Comparison of ENCODE assay signal across 9 cellular contexts in the genomic region with DNA sequence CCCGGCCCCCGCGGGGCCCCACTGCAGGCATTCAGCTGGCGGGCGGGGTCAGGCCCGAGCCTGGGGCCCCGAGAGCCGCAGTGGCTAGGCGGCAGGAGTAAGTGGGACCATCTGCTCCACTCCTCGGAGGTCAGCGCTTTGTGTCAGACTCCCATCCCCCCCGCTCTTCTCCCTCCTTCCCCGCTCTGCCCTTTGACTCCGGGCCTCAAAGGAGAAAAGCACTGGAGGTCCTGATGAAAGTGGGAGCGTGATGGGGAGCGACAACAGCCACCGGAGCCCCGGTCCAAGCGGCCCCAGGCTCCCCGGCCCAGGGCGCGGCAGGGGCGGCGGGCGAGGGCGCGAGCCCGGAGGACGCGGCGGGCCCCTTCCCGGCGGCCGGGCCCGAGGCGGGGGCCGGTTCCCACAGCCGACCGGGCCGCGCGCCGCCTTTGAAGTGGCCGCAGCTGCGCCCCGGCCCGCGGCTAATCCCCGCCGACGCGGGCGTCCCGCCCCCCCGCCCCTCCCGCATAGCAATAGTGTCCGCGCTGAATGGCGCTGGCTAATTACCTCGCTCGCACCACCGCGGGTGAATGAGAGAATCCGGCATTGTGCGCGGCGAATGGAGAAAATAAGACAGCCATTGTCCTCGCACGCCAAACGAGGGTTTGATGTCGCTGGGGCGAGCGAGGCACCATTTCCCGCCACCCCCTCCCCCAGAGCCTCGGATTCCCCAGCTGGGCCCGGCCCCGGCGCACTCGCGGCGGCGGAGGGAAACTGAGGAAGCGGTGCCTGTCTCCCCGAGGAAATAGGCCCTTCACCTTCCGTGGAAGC. TPM values are rescaled to one million over a fixed set of nuclear protein-coding genes. Genes with fewer than 3 reads are reported as not detected.
DNase-seq lines count a peak whose midpoint lies in the region; ATAC-seq and TF ChIP-seq lines count a peak whose summit lies in the region.
"Had no signal": no experiment of that assay in that cellular context is flagged by ENCODE, and none has a peak within 500 bp of the region (broad histone marks: within the 10 kb centered on the region; RNA-seq: fewer than 3 reads in every experiment).

No MANE protein-coding gene starts in this region.

- no peak overlapping the region for H3K4me3 ChIP-seq in SK-N-SH (ENCODE audit: low read depth in 2 of 2, low read length in 1 of 2)
- peak overlapping the region; percentile 58 to 60 for H3K4me3 ChIP-seq in duodenal mucosa (ENCODE audit: low read depth in 1 of 2, low read length in 2 of 2)
- H3K4me3 ChIP-seq in mesendoderm (ENCODE audit: low read length), result peak overlapping the region; percentile 33
- peak overlapping the region in 2 of 3 donors; percentile 3 to 41 for H3K4me3 ChIP-seq in thyroid gland (replicated peaks in 1 of 3)

- no peaks in the 10 kb centered on the region for H4K20me1 ChIP-seq in SK-N-SH (ENCODE audit: insufficient read depth)

- no peaks in the 10 kb centered on the region for H3K9me3 Mint-ChIP-seq in endothelial cell (ENCODE audit: unreplicated experiment)

- H3K9me3 ChIP-seq in SK-N-SH (peaks cover 10% of the 10 kb centered on the region; the same call in 1 of the 2 replicates), duodenal mucosa (ENCODE audit: control insufficient read depth in 1 of 2, low read length in 2 of 2) (no peaks in the 10 kb centered on the region), thyroid gland (no peaks in the 10 kb centered on the region)

- peak overlapping the region; percentile 90 for H3K4ac ChIP-seq in mesendoderm (ENCODE audit: low read depth, low read length)

- H3K9me2 ChIP-seq in SK-N-SH, result no peaks in the 10 kb centered on the region

- peaks cover 42% of the 10 kb centered on the region for H3K4me1 Mint-ChIP-seq in endothelial cell (ENCODE audit: unreplicated experiment)

- DNase-seq in SK-N-SH (peak; percentile 73), mesendoderm (peak; percentile 65), thyroid gland (peak; percentile 18 to 25), NCI-H446 treated with DMSO at 0.1 percent for 48 hours (lab: John Stamatoyannopoulos, UW) (no peak), HPDE6-E6E7 (ENCODE audit: extremely low spot score) (no peak), endothelial cell (ENCODE audit: low spot score) (no peak)
- DNase-seq: DND-41 had no signal

- no peak for TF ChIP-seq POLR2A in thyroid gland (IDR thresholded peaks at IDR 0.05)

- H3F3A ChIP-seq in SK-N-SH (replicated peaks; ENCODE audit: insufficient read depth), result no peaks in the 10 kb centered on the region

- H3K27me3 ChIP-seq in SK-N-SH (ENCODE audit: insufficient read depth) (peaks cover 9% of the 10 kb centered on the region; the same call in 1 of the 2 replicates), duodenal mucosa (ENCODE audit: control insufficient read depth in 1 of 2, insufficient read depth in 2 of 2, low read length in 2 of 2) (peaks cover 27 to 30% of the 10 kb centered on the region in 2 donors), mesendoderm (ENCODE audit: insufficient read depth, low read length, poor library complexity) (no peaks in the 10 kb centered on the region), thyroid gland (no peaks in the 10 kb centered on the region)

- H3K18ac ChIP-seq in mesendoderm (ENCODE audit: low read length), result peak overlapping the region; percentile 85

- H3K27me3 Mint-ChIP-seq in endothelial cell (ENCODE audit: unreplicated experiment), result peaks cover 14% of the 10 kb centered on the region

- H3K36me3 ChIP-seq in SK-N-SH (replicated peaks in 1 of 2; ENCODE audit: control insufficient read depth in 1 of 2, insufficient read depth in 2 of 2, low read length in 1 of 2) (no peaks in the 10 kb centered on the region), duodenal mucosa (ENCODE audit: control insufficient read depth in 1 of 2, insufficient read depth in 2 of 2, low read length in 2 of 2) (no peaks in the 10 kb centered on the region), mesendoderm (ENCODE audit: control insufficient read depth, insufficient read depth, low read length) (no peaks in the 10 kb centered on the region), thyroid gland (no peaks in the 10 kb centered on the region)

- H2BK5ac ChIP-seq in mesendoderm (ENCODE audit: low read length), result no peak overlapping the region

- peak overlapping the region; percentile 14 for H2BK15ac ChIP-seq in mesendoderm (replicated peaks; ENCODE audit: low read depth)

- peaks cover 34% of the 10 kb centered on the region for H3K36me3 Mint-ChIP-seq in endothelial cell (ENCODE audit: low read depth, unreplicated experiment)

- ATAC-seq in SK-N-SH treated with all-trans-retinoic acid at 6 μM for 48 hours, result no peak

- H3K9ac ChIP-seq in SK-N-SH, result no peak overlapping the region
- no peak overlapping the region for H3K9ac ChIP-seq in duodenal mucosa (ENCODE audit: low read depth in 1 of 2, low read length in 2 of 2)
- H3K9ac ChIP-seq in mesendoderm (ENCODE audit: low read length), result peak overlapping the region; percentile 69

- no peak overlapping the region for H4K5ac ChIP-seq in mesendoderm (ENCODE audit: low read length)

- H4K8ac ChIP-seq in mesendoderm (ENCODE audit: low read depth, low read length), result peak overlapping the region; percentile 91

- H3K79me2 ChIP-seq in SK-N-SH (ENCODE audit: insufficient read depth), result no peaks in the 10 kb centered on the region
- peaks cover 3% of the 10 kb centered on the region for H3K79me2 ChIP-seq in mesendoderm (ENCODE audit: control insufficient read depth, insufficient read depth, low read length)

- H3K27ac Mint-ChIP-seq in endothelial cell (ENCODE audit: unreplicated experiment), result no peak overlapping the region

- 34% methylated on average over 7 of the region's 85 CpGs for WGBS in SK-N-SH (ENCODE audit: low lambda C conversion rate)
- WGBS in mesendoderm (ENCODE audit: extremely low coverage, insufficient coverage, low lambda C conversion rate), result no CpG with 5 or more reads among the region's 85 CpGs
- WGBS in thyroid gland, 2 donors, result 2 to 12% methylated on average over 14 to 46 of the region's 85 CpGs

- TF ChIP-seq RAD21 in SK-N-SH (IDR thresholded peaks at IDR 0.05; ENCODE audit: low read length), result no peak

- no peak overlapping the region for H2AFZ ChIP-seq in SK-N-SH (ENCODE audit: low read depth)

- no peak overlapping the region for H2AK5ac ChIP-seq in mesendoderm (ENCODE audit: low read length)

- H3K56ac ChIP-seq in mesendoderm (ENCODE audit: low read length), result peak overlapping the region; percentile 88

- CTCF ChIA-PET in SK-N-SH (lab: Yijun Ruan, JAX), result interaction anchor here (1.0 kb wide), 1 partner anchor 51 kb away, joined by 3 read pairs; the partner anchor contains the start of gene RNU5B-1

- TF ChIP-seq CTCF in SK-N-SH (IDR thresholded peaks at IDR 0.05), result no peak
- no peak for TF ChIP-seq CTCF in thyroid gland (IDR thresholded peaks at IDR 0.05)
- no peak for TF ChIP-seq CTCF in endothelial cell (IDR thresholded peaks at IDR 0.05; ENCODE audit: unreplicated experiment)

- no peak overlapping the region for H2BK120ac ChIP-seq in mesendoderm (ENCODE audit: low read depth, low read length)

- intact Hi-C loops in thyroid gland (cut with DNase I), result no loop called here

- no peak for TF ChIP-seq EP300 in SK-N-SH (IDR thresholded peaks at IDR 0.05; ENCODE audit: borderline replicate concordance in 1 of 2, low read depth in 1 of 2, low read length in 1 of 2)

- POLR2A ChIA-PET in SK-N-SH (lab: Yijun Ruan, JAX), result no interaction called here

- H3K27ac ChIP-seq in SK-N-SH (ENCODE audit: low read depth in 2 of 2, low read length in 1 of 2) (no peak overlapping the region), duodenal mucosa (ENCODE audit: low read depth, low read length) (no peak overlapping the region), mesendoderm (ENCODE audit: low read depth, low read length) (peak overlapping the region; percentile 68), thyroid gland (no peak overlapping the region)

- H3K4me1 ChIP-seq in SK-N-SH (ENCODE audit: control insufficient read depth in 1 of 2, insufficient read depth in 2 of 2, low read depth in 1 of 2, low read length in 1 of 2), result peaks cover 0 to 3% of the 10 kb centered on the region in 2 experiments; a peak in 1 of 4 replicates
- H3K4me1 ChIP-seq in duodenal mucosa (ENCODE audit: control insufficient read depth in 1 of 2, insufficient read depth in 2 of 2, low read length in 2 of 2), result peaks cover 6 to 7% of the 10 kb centered on the region in 2 donors
- H3K4me1 ChIP-seq in mesendoderm (ENCODE audit: control insufficient read depth, low read depth, low read length), result peaks cover 7% of the 10 kb centered on the region
- H3K4me1 ChIP-seq in thyroid gland, result peaks cover 0 to 4% of the 10 kb centered on the region in 2 donors

- peaks cover 4% of the 10 kb centered on the region for H3K79me1 ChIP-seq in mesendoderm (ENCODE audit: low read length)

- H3K4me2 ChIP-seq in SK-N-SH (no peak overlapping the region), mesendoderm (ENCODE audit: low read length) (peak overlapping the region; percentile 69)

- H3K4me3 Mint-ChIP-seq in endothelial cell (ENCODE audit: unreplicated experiment), result no peak overlapping the region

- H3K23ac ChIP-seq in mesendoderm (ENCODE audit: low read length), result no peak overlapping the region

TF ChIP-seq in SK-N-SH treated with all-trans-retinoic acid at 6 μM for 48 hours, 23 proteins besides CTCF, POLR2A, EP300 and RAD21 (continues in another document):
- TF ChIP-seq SNAI2 (CRISPR knock-in tag; IDR thresholded peaks at IDR 0.05), result no peak

RNA-seq across cellular contexts. Expression of gene IGDCC3, which starts 22.4 kb away (rescaled TPM):
- polyA plus RNA-seq in SK-N-SH (2012; rRNA removed), result 0.37 and 0.43 TPM in 2 replicates
- 0.22 and 0.23 TPM in 2 replicates for polyA plus RNA-seq in SK-N-SH (2012; cell fraction: cytosol; rRNA removed)
- polyA plus RNA-seq in SK-N-SH (2012; cell fraction: nucleus; rRNA removed), result 1.2 TPM in 2 replicates
- 44.0 TPM for polyA plus RNA-seq in mesendoderm (2013, experiment 1 of 2)
- polyA plus RNA-seq in mesendoderm (2013, experiment 2 of 2), result 43.7 TPM
- total RNA-seq in thyroid gland (1 to 10 TPM in 1 of 4 donors, under 1 TPM in 3; 0.22 to 1.5 (median 0.61) TPM), endothelial cell (ENCODE audit: unreplicated experiment) (538 TPM)

RNA-seq across cellular contexts. Expression of gene RNU5B-1, which starts 50.9 kb away (rescaled TPM):
- polyA plus RNA-seq in SK-N-SH (2012; rRNA removed), result not detected in 2 replicates
- not detected in 2 replicates for polyA plus RNA-seq in SK-N-SH (2012; cell fraction: cytosol; rRNA removed)
- polyA plus RNA-seq in SK-N-SH (2012; cell fraction: nucleus; rRNA removed), result not detected in 2 replicates
- not detected for polyA plus RNA-seq in mesendoderm (2013, experiment 1 of 2)
- polyA plus RNA-seq in mesendoderm (2013, experiment 2 of 2), result not detected
- not detected for total RNA-seq in thyroid gland
- total RNA-seq in endothelial cell (ENCODE audit: unreplicated experiment), result not detected

RNA-seq across cellular contexts. Expression of gene RNU5A-1, which starts 59.5 kb away (rescaled TPM):
- not detected in 2 replicates for polyA plus RNA-seq in SK-N-SH (2012; rRNA removed)
- not detected in 2 replicates for polyA plus RNA-seq in SK-N-SH (2012; cell fraction: cytosol; rRNA removed)
- not detected in 2 replicates for polyA plus RNA-seq in SK-N-SH (2012; cell fraction: nucleus; rRNA removed)
- polyA plus RNA-seq in mesendoderm (2013, experiment 1 of 2), result not detected
- not detected for polyA plus RNA-seq in mesendoderm (2013, experiment 2 of 2)
- total RNA-seq in thyroid gland (not detected), endothelial cell (ENCODE audit: unreplicated experiment) (not detected)

Comparison
In these comparisons a context has a peak if more than half of its experiments do, and no peak if none do; other contexts are left out.
1. DNase-seq: peak in SK-N-SH (single experiment), mesendoderm (single experiment) and thyroid gland (2 of 2); none in NCI-H446 treated with DMSO at 0.1 percent for 48 hours (single experiment), HPDE6-E6E7 (single experiment) and endothelial cell (single experiment).
2. H3K4me3 ChIP-seq: peak in duodenal mucosa (2 of 2), mesendoderm (single experiment) and thyroid gland (2 of 3); none in SK-N-SH (0 of 2).
3. RNA of gene IGDCC3, which starts 22.4 kb away (total RNA-seq): 538 TPM in endothelial cell (single experiment); 0.22 to 1.5 TPM in thyroid gland; every median in the first group is over 100 times any median in the second.